16 cellular contexts compared by ENCODE assay signal in the genomic region with DNA sequence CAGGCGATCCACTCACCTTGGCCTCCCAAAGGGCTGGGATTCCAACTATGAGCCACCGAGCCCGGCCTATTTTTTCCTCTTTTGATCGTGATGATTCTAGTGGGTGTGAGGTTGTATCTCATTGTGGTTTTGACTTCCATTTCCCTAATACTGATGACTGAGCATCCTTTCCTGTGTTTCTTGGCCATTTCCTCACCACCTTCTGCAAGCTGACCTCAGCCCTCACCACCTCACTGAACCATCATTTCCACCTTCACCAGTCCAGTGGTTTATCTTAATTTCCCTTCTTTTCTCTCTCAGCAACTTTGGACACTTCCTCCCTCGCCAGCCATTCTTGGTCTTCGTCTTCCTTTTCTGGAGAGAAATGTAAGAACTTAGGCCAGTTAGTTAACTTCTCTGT. TPM values are rescaled to one million over a fixed set of nuclear protein-coding genes. Genes with fewer than 3 reads are reported as not detected.
DNase-seq lines count a peak whose midpoint lies in the region; ATAC-seq and TF ChIP-seq lines count a peak whose summit lies in the region.
"Had no signal": no experiment of that assay in that cellular context is flagged by ENCODE, and none has a peak within 500 bp of the region (broad histone marks: within the 10 kb centered on the region; RNA-seq: fewer than 3 reads in every experiment).

No MANE protein-coding gene starts in this region.

- H3K27me3 Mint-ChIP-seq in activated CD8-positive, alpha-beta T cell treated with anti-CD3 and anti-CD28 coated beads for 36 hours, result no peaks in the 10 kb centered on the region
- peaks cover 0 to 2% of the 10 kb centered on the region in 2 donors for H3K27me3 Mint-ChIP-seq in natural killer cell treated with Interleukin-12 subunit alpha and Interleukin-12 subunit beta and Interleukin-15 and Interleukin-18, amount 100 ng/mL, for 72 hours

- CTCF ChIA-PET in activated CD8-positive, alpha-beta T cell treated with anti-CD3 and anti-CD28 coated beads for 36 hours (lab: Charles Lee), result interaction anchor here (0.6 kb wide), 1 partner anchor 80 kb away, joined by 3 read pairs; no protein-coding TSS in a partner anchor

- no peaks in the 10 kb centered on the region for H4K20me1 ChIP-seq in osteoblast (ENCODE audit: insufficient read depth, low read length)

- no peak for ATAC-seq in activated CD8-positive, alpha-beta T cell treated with anti-CD3 and anti-CD28 coated beads for 36 hours
- ATAC-seq in natural killer cell treated with Interleukin-12 subunit alpha and Interleukin-12 subunit beta and Interleukin-15 and Interleukin-18, amount 100 ng/mL, for 72 hours, result no peak

- peaks cover 14% of the 10 kb centered on the region for H3K4me1 Mint-ChIP-seq in activated CD8-positive, alpha-beta T cell treated with anti-CD3 and anti-CD28 coated beads for 36 hours (ENCODE audit: low read depth)
- H3K4me1 Mint-ChIP-seq in natural killer cell treated with Interleukin-12 subunit alpha and Interleukin-12 subunit beta and Interleukin-15 and Interleukin-18, amount 100 ng/mL, for 72 hours (ENCODE audit: low read depth in 2 of 2), result peaks cover 24 to 26% of the 10 kb centered on the region in 2 donors

- H3K4me3 Mint-ChIP-seq in activated CD8-positive, alpha-beta T cell treated with anti-CD3 and anti-CD28 coated beads for 36 hours, result no peak overlapping the region
- H3K4me3 Mint-ChIP-seq in natural killer cell treated with Interleukin-12 subunit alpha and Interleukin-12 subunit beta and Interleukin-15 and Interleukin-18, amount 100 ng/mL, for 72 hours, result peak overlapping the region; percentile 49

- no peaks in the 10 kb centered on the region for H3K9me3 ChIP-seq in osteoblast (ENCODE audit: low read depth, low read length)
- H3K9me3 ChIP-seq: colonic mucosa, SK-N-SH had no signal

- no peak for TF ChIP-seq CTCF in activated CD8-positive, alpha-beta T cell treated with anti-CD3 and anti-CD28 coated beads for 36 hours (IDR thresholded peaks at IDR 0.05)
- no peak for TF ChIP-seq CTCF in osteoblast (IDR thresholded peaks at IDR 0.05; ENCODE audit: extremely low read depth, low read depth, low read length)

- H3K36me3 Mint-ChIP-seq in activated CD8-positive, alpha-beta T cell treated with anti-CD3 and anti-CD28 coated beads for 36 hours (ENCODE audit: low read depth), result no peaks in the 10 kb centered on the region
- no peaks in the 10 kb centered on the region for H3K36me3 Mint-ChIP-seq in natural killer cell treated with Interleukin-12 subunit alpha and Interleukin-12 subunit beta and Interleukin-15 and Interleukin-18, amount 100 ng/mL, for 72 hours

- H3K27ac Mint-ChIP-seq in activated CD8-positive, alpha-beta T cell treated with anti-CD3 and anti-CD28 coated beads for 36 hours, result peak overlapping the region; percentile 46
- H3K27ac Mint-ChIP-seq in natural killer cell treated with Interleukin-12 subunit alpha and Interleukin-12 subunit beta and Interleukin-15 and Interleukin-18, amount 100 ng/mL, for 72 hours, result peak overlapping the region; percentile 4 to 22

- POLR2A ChIA-PET in activated CD8-positive, alpha-beta T cell treated with anti-CD3 and anti-CD28 coated beads for 36 hours (lab: Charles Lee), result no interaction called here

- no peaks in the 10 kb centered on the region for H3K36me3 ChIP-seq in osteoblast (ENCODE audit: insufficient read depth, low read length)
- H3K36me3 ChIP-seq: colonic mucosa had no signal

- intact Hi-C loops in activated CD8-positive, alpha-beta T cell treated with anti-CD3 and anti-CD28 coated beads for 36 hours (cut with micrococcal nuclease), result no loop called here

- no peak overlapping the region for H2AFZ ChIP-seq in osteoblast (ENCODE audit: low read length)

- no peaks in the 10 kb centered on the region for H3K79me2 ChIP-seq in osteoblast (ENCODE audit: insufficient read depth, low read length)

- H3K27ac ChIP-seq in osteoblast (ENCODE audit: low read depth, low read length), result no peak overlapping the region
- H3K27ac ChIP-seq: C4-2B, colonic mucosa had no signal

- no peaks in the 10 kb centered on the region for H3K27me3 ChIP-seq in osteoblast (ENCODE audit: insufficient read depth, low read length)
- H3K27me3 ChIP-seq: colonic mucosa had no signal

- H3K4me2 ChIP-seq in osteoblast (ENCODE audit: insufficient read depth, low read length), result no peak overlapping the region
- H3K4me2 ChIP-seq: SK-N-SH had no signal

- H3K4me1 ChIP-seq in osteoblast (ENCODE audit: insufficient read depth, low read length), result peaks cover 14% of the 10 kb centered on the region

- no peaks in the 10 kb centered on the region for H3K9me3 Mint-ChIP-seq in activated CD8-positive, alpha-beta T cell treated with anti-CD3 and anti-CD28 coated beads for 36 hours
- no peaks in the 10 kb centered on the region for H3K9me3 Mint-ChIP-seq in natural killer cell treated with Interleukin-12 subunit alpha and Interleukin-12 subunit beta and Interleukin-15 and Interleukin-18, amount 100 ng/mL, for 72 hours

- peak; percentile 6 for DNase-seq in GF-D8 (lab: John Stamatoyannopoulos, UW)
- DNase-seq in MV-4-11 (lab: John Stamatoyannopoulos, UW), result peak; percentile 54
- no peak for DNase-seq in activated CD8-positive, alpha-beta T cell treated with anti-CD3 and anti-CD28 coated beads for 36 hours
- DNase-seq in natural killer cell treated with Interleukin-12 subunit alpha and Interleukin-12 subunit beta and Interleukin-15 and Interleukin-18, amount 100 ng/mL, for 72 hours (ENCODE audit: low spot score), result no peak
- DNase-seq in DMS153 (lab: John Stamatoyannopoulos, UW), result no peak
- DNase-seq in iPS-NIHi7 (ENCODE audit: extremely low spot score), result no peak
- no peak for DNase-seq in osteoblast (ENCODE audit: insufficient read length, low spot score, missing footprints)
- DNase-seq: activated gamma-delta T cell, colonic mucosa, DMS79 treated with DMSO at 0.1 percent for 48 hours, KG1, NCI-H1436 treated with DMSO at 0.1 percent for 48 hours, OCI-M1, SK-N-SH, small intestine had no signal

- no peak overlapping the region for H3K4me3 ChIP-seq in osteoblast (ENCODE audit: insufficient read depth, low read length)
- H3K4me3 ChIP-seq: colonic mucosa had no signal

RNA-seq across cellular contexts. Expression of a gene that starts 13.0 kb away (rescaled TPM):
- total RNA-seq in activated CD8-positive, alpha-beta T cell treated with anti-CD3 and anti-CD28 coated beads for 36 hours, result 1 to 10 TPM; 8.7 to 8.8 TPM
- 10 to 100 TPM; 14.4 to 17.5 TPM for total RNA-seq in natural killer cell treated with Interleukin-12 subunit alpha and Interleukin-12 subunit beta and Interleukin-15 and Interleukin-18, amount 100 ng/mL, for 72 hours
- 3.8 and 4.7 TPM in 2 replicates for total RNA-seq in osteoblast

RNA-seq across cellular contexts. Expression of a gene that starts 23.0 kb away (rescaled TPM):
- under 1 TPM; 0.29 to 0.41 TPM for total RNA-seq in activated CD8-positive, alpha-beta T cell treated with anti-CD3 and anti-CD28 coated beads for 36 hours
- under 1 TPM in 1 of 2 donors, not detected in 1; 0.10 TPM for total RNA-seq in natural killer cell treated with Interleukin-12 subunit alpha and Interleukin-12 subunit beta and Interleukin-15 and Interleukin-18, amount 100 ng/mL, for 72 hours
- under 0.01 TPM in 2 replicates for total RNA-seq in osteoblast

Comparison
In these comparisons a context has a peak if more than half of its experiments do, and no peak if none do; other contexts are left out.
1. DNase-seq: peak in GF-D8 (single experiment) and MV-4-11 (single experiment); none in activated CD8-positive, alpha-beta T cell treated with anti-CD3 and anti-CD28 coated beads for 36 hours (single experiment), natural killer cell treated with Interleukin-12 subunit alpha and Interleukin-12 subunit beta and Interleukin-15 and Interleukin-18, amount 100 ng/mL, for 72 hours (single experiment), DMS153 (single experiment), iPS-NIHi7 (single experiment) and osteoblast (single experiment).